16 cellular contexts compared by ENCODE assay signal in genomic region chr20:1840865-1841553, GRCh38. TPM values are rescaled to one million over a fixed set of nuclear protein-coding genes. Genes with fewer than 3 reads are reported as not detected.
DNase-seq lines count a peak whose midpoint lies in the region; ATAC-seq, FAIRE-seq and TF ChIP-seq lines count a peak whose summit lies in the region.
"Had no signal": no experiment of that assay in that cellular context is flagged by ENCODE, and none has a peak within 500 bp of the region (broad histone marks: within the 10 kb centered on the region; RNA-seq: fewer than 3 reads in every experiment).

No MANE protein-coding gene starts in this region.

- FAIRE-seq in GM19239 (lab: Jason Lieb, UNC): no peak
- FAIRE-seq: A549 had no signal

- no peak for TF ChIP-seq CTCF in A673 (conservative IDR thresholded peaks at IDR 0.05; ENCODE audit: low read depth, low read length)
- TF ChIP-seq CTCF in osteoblast (IDR thresholded peaks at IDR 0.05; ENCODE audit: extremely low read depth, low read depth, low read length): no peak

- peak overlapping the region; percentile 20 for H2AFZ ChIP-seq in osteoblast (ENCODE audit: low read length)

- H3K27ac ChIP-seq in A673 (ENCODE audit: low read depth, low read length, poor library complexity, severe bottlenecking) (peak overlapping the region; percentile 59), epithelial cell of prostate (peak overlapping the region; percentile 83), osteoblast (ENCODE audit: low read depth, low read length) (peak overlapping the region; percentile 32)
- H3K27ac ChIP-seq: brain microvascular endothelial cell had no signal

- H3K79me2 ChIP-seq in osteoblast (ENCODE audit: insufficient read depth, low read length): no peaks in the 10 kb centered on the region

- no peak overlapping the region for H3K4me3 ChIP-seq in A673 (ENCODE audit: low read depth, low read length, poor library complexity, severe bottlenecking)
- no peak overlapping the region for H3K4me3 ChIP-seq in MG63
- H3K4me3 ChIP-seq in osteoblast (ENCODE audit: insufficient read depth, low read length): no peak overlapping the region
- H3K4me3 ChIP-seq: A549 had no signal

- ATAC-seq in HG02588 (IDR thresholded peaks at IDR 0.05; ENCODE audit: unreplicated experiment): no peak

- POLR2A ChIA-PET in A673 (lab: Charles Lee; ENCODE audit: low non-redundant PET): no interaction called here

- H3K9me3 ChIP-seq in A673 (ENCODE audit: low read depth, low read length, poor library complexity, severe bottlenecking): no peaks in the 10 kb centered on the region
- no peaks in the 10 kb centered on the region for H3K9me3 ChIP-seq in MG63
- no peaks in the 10 kb centered on the region for H3K9me3 ChIP-seq in osteoblast (ENCODE audit: low read depth, low read length)

- no TSS peak for BruUV-seq in A673 (replicated peaks; lab: Mats Ljungman, UMichigan)

- H3K4me1 ChIP-seq in A673 (ENCODE audit: insufficient read depth, low read length, poor library complexity, severe bottlenecking) (peaks cover 40% of the 10 kb centered on the region), osteoblast (ENCODE audit: insufficient read depth, low read length) (peaks cover 19% of the 10 kb centered on the region)

- intact Hi-C loops in A673 (cut with micrococcal nuclease; ENCODE audit: unreplicated experiment): no loop called here

- no peaks in the 10 kb centered on the region for H4K20me1 ChIP-seq in osteoblast (ENCODE audit: insufficient read depth, low read length)

- CTCF ChIA-PET in A673 (lab: Charles Lee): no interaction called here

- no peak for DNase-seq in A673 (ENCODE audit: low spot score)
- DNase-seq in MG63: peak; percentile 38
- DNase-seq in epithelial cell of prostate (ENCODE audit: low read depth, low spot score): no peak
- DNase-seq in osteoblast (ENCODE audit: insufficient read length, low spot score, missing footprints): no peak
- DNase-seq in GM19239 (ENCODE audit: insufficient read length, low spot score): no peak
- no peak for DNase-seq in NCI-H2227 (lab: John Stamatoyannopoulos, UW; ENCODE audit: unreplicated experiment)
- no peak for DNase-seq in NOMO-1 treated with DMSO at 0.1 percent for 48 hours (lab: John Stamatoyannopoulos, UW; ENCODE audit: unreplicated experiment)
- DNase-seq: brain microvascular endothelial cell; CD8-positive, alpha-beta memory T cell; effector CD4-positive, alpha-beta T cell; NCI-H1048; stimulated activated CD4-positive, alpha-beta T cell treated with anti-CD3 and anti-CD28 coated beads, Interleukin-2, amount 100 ng/mL, for 24 hours; stimulated activated CD8-positive, alpha-beta memory T cell treated with anti-CD3 and anti-CD28 coated beads, Interleukin-4, amount 100 ng/mL, for 48 hours had no signal

- H3K4me2 ChIP-seq in osteoblast (ENCODE audit: insufficient read depth, low read length): peak overlapping the region; percentile 37

- no peaks in the 10 kb centered on the region for H3K27me3 ChIP-seq in A673 (replicated peaks; ENCODE audit: insufficient read depth, low read depth, low read length, poor library complexity)
- no peaks in the 10 kb centered on the region for H3K27me3 ChIP-seq in MG63
- peaks cover 4% of the 10 kb centered on the region for H3K27me3 ChIP-seq in osteoblast (ENCODE audit: insufficient read depth, low read length)
- H3K27me3 ChIP-seq: brain microvascular endothelial cell had no signal

- H3K36me3 ChIP-seq in A673 (ENCODE audit: insufficient read depth, low read length, poor library complexity, severe bottlenecking) (no peaks in the 10 kb centered on the region), MG63 (no peaks in the 10 kb centered on the region), osteoblast (ENCODE audit: insufficient read depth, low read length) (no peaks in the 10 kb centered on the region)
- H3K36me3 ChIP-seq: brain microvascular endothelial cell had no signal

RNA-seq across cellular contexts. Expression of gene SIRPA, which starts 54.2 kb away (rescaled TPM):
- 81.0 and 81.2 TPM in 2 replicates for total RNA-seq in A673 (2021)
- total RNA-seq in MG63 (2014; rRNA removed; shearing (Covaris generic); ENCODE audit: low replicate concordance): 37.7 and 38.1 TPM in 2 replicates
- total RNA-seq in osteoblast: 13.8 and 15.9 TPM in 2 replicates
- total RNA-seq: OCI-LY7 had no signal

Comparison
In these comparisons a context has a peak if more than half of its experiments do, and no peak if none do; other contexts are left out.
1. H3K27ac ChIP-seq: peak in every context shown above with its lines; median percentile 83 in epithelial cell of prostate; 59 in A673; 32 in osteoblast.